In genomic region chr3:177494216-177494615, GRCh38 we compare ENCODE assay signal across 22 cellular contexts.
"Had no signal": no experiment of that assay in that cellular context is flagged by ENCODE, and none has a peak within 500 bp of the region (broad histone marks: within the 10 kb centered on the region; RNA-seq: fewer than 3 reads in every experiment).

No MANE protein-coding gene starts in this region.

- H3K36me3 ChIP-seq: colonic mucosa, esophagus squamous epithelium, gastrocnemius medialis, heart right ventricle, left lung, lower lobe of right lung had no signal

- H3K4me1 ChIP-seq: colonic mucosa had no signal

- ATAC-seq: effector memory CD8-positive, alpha-beta T cell; esophagus mucosa; gastrocnemius medialis; heart right ventricle; left cardiac atrium; left lung; left ventricle myocardium superior; lower lobe of right lung; mucosa of descending colon had no signal

- DNase-seq: colonic mucosa; cortex of kidney; effector CD8-positive, alpha-beta T cell; effector memory CD8-positive, alpha-beta T cell; endodermal cell; erythroblast; esophagus squamous epithelium; foreskin fibroblast; foreskin melanocyte; gastrocnemius medialis; glutamatergic neuron; head of caudate nucleus; heart right ventricle; hippocampal formation; left cardiac atrium; left lung; left ventricle myocardium superior; lower lobe of right lung; mesenchymal stem cell; mucosa of descending colon had no signal

- H3K27me3 ChIP-seq: colonic mucosa, esophagus squamous epithelium, gastrocnemius medialis, heart right ventricle, left lung had no signal

- H3K9me3 ChIP-seq: colonic mucosa, esophagus squamous epithelium, gastrocnemius medialis, left lung, lower lobe of right lung, mucosa of descending colon had no signal

- H3K4me3 ChIP-seq: colonic mucosa, esophagus squamous epithelium, gastrocnemius medialis, heart right ventricle, left lung, lower lobe of right lung, mucosa of descending colon had no signal

- H3K27ac ChIP-seq: colonic mucosa, epithelial cell of prostate, esophagus squamous epithelium, gastrocnemius medialis, heart right ventricle, left lung, lower lobe of right lung had no signal
